12 cellular contexts compared by ENCODE assay signal in genomic region chr22:38148252-38148651, GRCh38. TPM values are rescaled to one million over a fixed set of nuclear protein-coding genes. Genes with fewer than 3 reads are reported as not detected.
DNase-seq lines count a peak whose midpoint lies in the region; ATAC-seq, FAIRE-seq and TF ChIP-seq lines count a peak whose summit lies in the region.
"Had no signal": no experiment of that assay in that cellular context is flagged by ENCODE, and none has a peak within 500 bp of the region (broad histone marks: within the 10 kb centered on the region; RNA-seq: fewer than 3 reads in every experiment).

No MANE protein-coding gene starts in this region.

- H3K4me1 Mint-ChIP-seq in natural killer cell treated with Interleukin-12 subunit alpha and Interleukin-12 subunit beta and Interleukin-15 and Interleukin-18, amount 100 ng/mL, for 72 hours (ENCODE audit: low read depth in 2 of 2): peaks cover 7 to 15% of the 10 kb centered on the region in 2 donors
- peaks cover 5 to 21% of the 10 kb centered on the region in 2 donors for H3K4me1 Mint-ChIP-seq in natural killer cell

- DNase-seq in natural killer cell treated with Interleukin-12 subunit alpha and Interleukin-12 subunit beta and Interleukin-15 and Interleukin-18, amount 100 ng/mL, for 72 hours (ENCODE audit: low spot score): no peak
- DNase-seq in natural killer cell: no peak
- peak; percentile 85 to 94 for DNase-seq in SJSA1 (ENCODE audit: low read depth in 1 of 2, low spot score in 2 of 2)
- peak; percentile 49 for DNase-seq in fibroblast of peridontal ligament (ENCODE audit: extremely low read depth)
- DNase-seq in urothelium cell line (ENCODE audit: low spot score): peak; percentile 86
- no peak for DNase-seq in stimulated activated naive CD4-positive, alpha-beta T cell treated with Interleukin-2 at 50 U/mL for 16 hours (lab: John Stamatoyannopoulos, UW)
- no peak for DNase-seq in heart right ventricle
- DNase-seq: naive thymus-derived CD8-positive, alpha-beta T cell; NCI-H2081 treated with DMSO at 0.1 percent for 48 hours had no signal

- H3K4me3 ChIP-seq in SJSA1: no peak overlapping the region
- peak overlapping the region in 1 of 10 donors; percentile 4 for H3K4me3 ChIP-seq in heart right ventricle

- intact Hi-C loops in natural killer cell (cut with micrococcal nuclease) (no loop called here), heart right ventricle (cut with DNase I) (loop anchor here in 1 of 10 donors (10.0 kb wide), 1 partner anchor 187 kb away; no protein-coding TSS in a partner anchor)

- no peaks in the 10 kb centered on the region for H3K36me3 ChIP-seq in SJSA1
- H3K36me3 ChIP-seq in heart right ventricle: peaks cover 0 to 10% (median 0%) of the 10 kb centered on the region in 9 donors

- H3K27ac Mint-ChIP-seq in natural killer cell treated with Interleukin-12 subunit alpha and Interleukin-12 subunit beta and Interleukin-15 and Interleukin-18, amount 100 ng/mL, for 72 hours: peak overlapping the region in 1 of 2 donors; percentile 63
- H3K27ac Mint-ChIP-seq in natural killer cell: no peak overlapping the region

- H3K27ac ChIP-seq in SJSA1 (peak overlapping the region; percentile 94), heart right ventricle (peak overlapping the region in 1 of 10 donors; percentile 68)
- H3K27ac ChIP-seq: C4-2B had no signal

- H3K27me3 ChIP-seq in SJSA1 (replicated peaks): no peaks in the 10 kb centered on the region
- no peaks in the 10 kb centered on the region for H3K27me3 ChIP-seq in heart right ventricle

- WGBS in heart right ventricle, 2 donors: 87 to 92% methylated on average over 5 of the region's 5 CpGs

- ATAC-seq in natural killer cell treated with Interleukin-12 subunit alpha and Interleukin-12 subunit beta and Interleukin-15 and Interleukin-18, amount 100 ng/mL, for 72 hours: no peak
- ATAC-seq in natural killer cell (no peak), HG03442 (IDR thresholded peaks at IDR 0.05; ENCODE audit: unreplicated experiment) (no peak), heart right ventricle (no peak)
- ATAC-seq: naive thymus-derived CD8-positive, alpha-beta T cell had no signal

- FAIRE-seq in urothelium cell line (lab: Jason Lieb, UNC): peak; percentile 80

- H3K4me1 ChIP-seq in SJSA1 (replicated peaks) (peaks cover 51% of the 10 kb centered on the region), heart right ventricle (peaks cover 0 to 19% (median 0%) of the 10 kb centered on the region in 9 donors)

- peak overlapping the region; percentile 63 for H3K4me3 Mint-ChIP-seq in natural killer cell treated with Interleukin-12 subunit alpha and Interleukin-12 subunit beta and Interleukin-15 and Interleukin-18, amount 100 ng/mL, for 72 hours
- no peak overlapping the region for H3K4me3 Mint-ChIP-seq in natural killer cell

- TF ChIP-seq CTCF in natural killer cell (IDR thresholded peaks at IDR 0.05): no peak
- TF ChIP-seq CTCF in heart right ventricle (IDR thresholded peaks at IDR 0.05): no peak

- no peaks in the 10 kb centered on the region for H3K27me3 Mint-ChIP-seq in natural killer cell treated with Interleukin-12 subunit alpha and Interleukin-12 subunit beta and Interleukin-15 and Interleukin-18, amount 100 ng/mL, for 72 hours
- H3K27me3 Mint-ChIP-seq in natural killer cell (ENCODE audit: low read depth in 2 of 2): no peaks in the 10 kb centered on the region
- H3K27me3 Mint-ChIP-seq: naive thymus-derived CD8-positive, alpha-beta T cell had no signal

- peaks cover 3% of the 10 kb centered on the region for H3K9me3 Mint-ChIP-seq in natural killer cell treated with Interleukin-12 subunit alpha and Interleukin-12 subunit beta and Interleukin-15 and Interleukin-18, amount 100 ng/mL, for 72 hours
- no peaks in the 10 kb centered on the region for H3K9me3 Mint-ChIP-seq in natural killer cell

- H3K9me3 ChIP-seq in SJSA1 (replicated peaks) (no peaks in the 10 kb centered on the region), heart right ventricle (no peaks in the 10 kb centered on the region)

- no peaks in the 10 kb centered on the region for H3K36me3 Mint-ChIP-seq in natural killer cell treated with Interleukin-12 subunit alpha and Interleukin-12 subunit beta and Interleukin-15 and Interleukin-18, amount 100 ng/mL, for 72 hours
- no peaks in the 10 kb centered on the region for H3K36me3 Mint-ChIP-seq in natural killer cell

RNA-seq across cellular contexts. Expression of gene PLA2G6, which starts 33.4 kb away (rescaled TPM):
- total RNA-seq in natural killer cell treated with Interleukin-12 subunit alpha and Interleukin-12 subunit beta and Interleukin-15 and Interleukin-18, amount 100 ng/mL, for 72 hours: 10 to 100 TPM; 24.5 to 40.1 TPM
- total RNA-seq in natural killer cell: 100 to 1,000 TPM; 137 to 167 (median 145) TPM
- 1.0 and 2.5 TPM in 2 replicates for total RNA-seq in SJSA1 (2014; rRNA removed; shearing (Covaris generic))
- 10 to 100 TPM in 8 of 10 donors, 1 to 10 TPM in 2; 8.8 to 17.1 (median 13.5) TPM for total RNA-seq in heart right ventricle
- polyA plus RNA-seq in heart right ventricle: 10 to 100 TPM in 1 of 2 donors, 1 to 10 TPM in 1; 6.0 to 35.1 TPM

RNA-seq across cellular contexts. Expression of gene BAIAP2L2, which starts 37.8 kb away (rescaled TPM):
- under 1 TPM; 0.40 to 0.84 TPM for total RNA-seq in natural killer cell treated with Interleukin-12 subunit alpha and Interleukin-12 subunit beta and Interleukin-15 and Interleukin-18, amount 100 ng/mL, for 72 hours
- total RNA-seq in natural killer cell (1 to 10 TPM in 2 of 3 donors, under 1 TPM in 1; 0.99 to 1.9 (median 1.2) TPM), heart right ventricle (under 1 TPM in 6 of 10 donors, not detected in 4; 0.12 to 0.36 (median 0.17) TPM)
- not detected in 2 replicates for total RNA-seq in SJSA1 (2014; rRNA removed; shearing (Covaris generic))
- under 1 TPM; 0.28 to 0.37 TPM for polyA plus RNA-seq in heart right ventricle
- total RNA-seq: skeletal muscle tissue had no signal
- polyA plus RNA-seq: naive thymus-derived CD8-positive, alpha-beta T cell had no signal

RNA-seq across cellular contexts. Expression of gene MAFF, which starts 53.5 kb away (rescaled TPM):
- total RNA-seq in natural killer cell treated with Interleukin-12 subunit alpha and Interleukin-12 subunit beta and Interleukin-15 and Interleukin-18, amount 100 ng/mL, for 72 hours: 10 to 100 TPM; 19.7 to 43.0 TPM
- total RNA-seq in natural killer cell (100 to 1,000 TPM; 168 to 215 (median 187) TPM), heart right ventricle (10 to 100 TPM in 4 of 10 donors, 1 to 10 TPM in 6; 2.9 to 21.2 (median 5.3) TPM)
- 45.7 and 52.1 TPM in 2 replicates for total RNA-seq in SJSA1 (2014; rRNA removed; shearing (Covaris generic))
- polyA plus RNA-seq in heart right ventricle: 10 to 100 TPM in 1 of 2 donors, 1 to 10 TPM in 1; 6.5 to 21.4 TPM

Comparison
In these comparisons a context has a peak if more than half of its experiments do, and no peak if none do; other contexts are left out.
1. DNase-seq: peak in SJSA1 (2 of 2), fibroblast of peridontal ligament (single experiment) and urothelium cell line (single experiment); none in natural killer cell treated with Interleukin-12 subunit alpha and Interleukin-12 subunit beta and Interleukin-15 and Interleukin-18, amount 100 ng/mL, for 72 hours (single experiment), natural killer cell (single experiment), stimulated activated naive CD4-positive, alpha-beta T cell treated with Interleukin-2 at 50 U/mL for 16 hours (single experiment) and heart right ventricle (0 of 2).